20 cellular contexts compared by ENCODE assay signal in the genomic region with DNA sequence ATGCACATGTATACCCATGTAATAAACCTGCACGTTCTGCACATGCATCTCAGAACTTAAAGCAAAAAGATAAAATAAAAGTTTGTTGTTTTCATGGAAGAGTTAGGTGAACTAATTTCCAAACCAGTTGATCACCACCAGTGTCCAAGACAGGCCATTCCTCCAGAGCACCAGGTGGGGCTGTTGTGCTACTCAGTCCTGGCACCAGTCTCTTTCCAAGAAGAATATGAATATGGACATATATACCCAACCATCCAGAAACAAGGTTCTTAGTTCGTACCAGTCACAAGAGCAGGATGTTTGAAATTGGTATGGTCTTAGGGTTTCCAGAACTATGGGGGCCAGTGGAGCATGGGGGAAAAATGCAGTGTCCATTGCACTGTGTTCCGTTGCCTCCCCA. TPM values are rescaled to one million over a fixed set of nuclear protein-coding genes. Genes with fewer than 3 reads are reported as not detected.
A peak's percentile ranks its signal among the peaks of the same experiment; 100 is the strongest.
DNase-seq lines count a peak whose midpoint lies in the region; ATAC-seq and TF ChIP-seq lines count a peak whose summit lies in the region.
"Had no signal": no experiment of that assay in that cellular context is flagged by ENCODE, and none has a peak within 500 bp of the region (broad histone marks: within the 10 kb centered on the region; RNA-seq: fewer than 3 reads in every experiment).

No MANE protein-coding gene starts in this region.

- no peak for DNase-seq in SK-N-SH
- no peak for DNase-seq in OCI-LY7 (ENCODE audit: low spot score)
- peak; percentile 2 for DNase-seq in dermis blood vessel endothelial cell
- DNase-seq in gastrocnemius medialis, result no peak
- no peak for DNase-seq in esophagus muscularis mucosa (ENCODE audit: extremely low spot score)
- DNase-seq in cardiac septum (ENCODE audit: low spot score), result no peak
- DNase-seq: activated effector memory CD4-positive, alpha-beta T cell treated with anti-CD3 and anti-CD28 coated beads, Interleukin-2, amount 50 U/mL, for 16 hours; CD8-positive, alpha-beta memory T cell; cortex of kidney; left colon; NCI-H1930; NCI-H524; pancreas; small intestine; thyroid gland had no signal

- intact Hi-C loops in OCI-LY7 (cut with micrococcal nuclease; ENCODE audit: unreplicated experiment), result no loop called here
- intact Hi-C loops in gastrocnemius medialis (cut with DNase I; ENCODE audit: low total_unique reads), result no loop called here
- intact Hi-C loops in esophagus muscularis mucosa (cut with DNase I), result no loop called here
- intact Hi-C loops in cardiac septum (cut with DNase I), result no loop called here

- TF ChIP-seq EP300 in SK-N-SH (IDR thresholded peaks at IDR 0.05; ENCODE audit: borderline replicate concordance in 1 of 2, low read depth in 1 of 2, low read length in 1 of 2), result no peak
- TF ChIP-seq EP300 in esophagus muscularis mucosa (IDR thresholded peaks at IDR 0.05), result no peak

- H3K79me2 ChIP-seq in SK-N-SH (ENCODE audit: insufficient read depth), result no peaks in the 10 kb centered on the region
- H3K79me2 ChIP-seq in OCI-LY7 (ENCODE audit: insufficient read depth, low read depth, low read length), result no peaks in the 10 kb centered on the region

- WGBS in SK-N-SH (ENCODE audit: low lambda C conversion rate), result 57% methylated on average over 3 of the region's 3 CpGs
- WGBS in esophagus muscularis mucosa, result 94% methylated on average over 3 of the region's 3 CpGs

- in situ Hi-C loops in gastrocnemius medialis (cut with MboI; ENCODE audit: low sequenced_read_pairs in 4 of 4), result loop anchor here in 2 of 4 donors (25.0 kb wide), 1 partner anchor 190 kb away; the partner anchor contains the start of gene IGFBP5 (in 2 of the 2)

- BruUV-seq in OCI-LY7 (replicated peaks; lab: Mats Ljungman, UMichigan), result no TSS peak

- TF ChIP-seq RAD21 in SK-N-SH (IDR thresholded peaks at IDR 0.05; ENCODE audit: low read length), result no peak

- no peak overlapping the region for H3K4me3 ChIP-seq in SK-N-SH (ENCODE audit: low read depth in 2 of 2, low read length in 1 of 2)
- H3K4me3 ChIP-seq in OCI-LY7 (ENCODE audit: low read depth, low read length, poor library complexity, severe bottlenecking), result no peak overlapping the region
- no peak overlapping the region for H3K4me3 ChIP-seq in gastrocnemius medialis
- H3K4me3 ChIP-seq in esophagus muscularis mucosa, result no peak overlapping the region
- H3K4me3 ChIP-seq: pancreas, thyroid gland had no signal

- H3K27me3 ChIP-seq in SK-N-SH (ENCODE audit: insufficient read depth), result no peaks in the 10 kb centered on the region
- H3K27me3 ChIP-seq in gastrocnemius medialis, result no peaks in the 10 kb centered on the region
- H3K27me3 ChIP-seq in esophagus muscularis mucosa, result no peaks in the 10 kb centered on the region
- H3K27me3 ChIP-seq: pancreas, thyroid gland had no signal

- H4K20me1 ChIP-seq in SK-N-SH (ENCODE audit: insufficient read depth) (no peaks in the 10 kb centered on the region), OCI-LY7 (ENCODE audit: insufficient read depth, low read length) (no peaks in the 10 kb centered on the region)

- TF ChIP-seq CTCF in SK-N-SH (IDR thresholded peaks at IDR 0.05), result peak; percentile 39
- 0 out of 2 replicates have a peak, but pooled peaks have one; percentile 30 for TF ChIP-seq CTCF in OCI-LY7 (conservative IDR thresholded peaks at IDR 0.05; ENCODE audit: low read length)
- TF ChIP-seq CTCF in gastrocnemius medialis (IDR thresholded peaks at IDR 0.05 in 4 of 5, conservative IDR thresholded peaks at IDR 0.05 in 1 of 5), result peak in 1 of 5 experiments; percentile 16
- TF ChIP-seq CTCF in esophagus muscularis mucosa (IDR thresholded peaks at IDR 0.05), result no peak

- TF ChIP-seq POLR2A in gastrocnemius medialis (IDR thresholded peaks at IDR 0.05) (no peak), esophagus muscularis mucosa (IDR thresholded peaks at IDR 0.05; ENCODE audit: low read depth) (no peak)

- H3K9me2 ChIP-seq in SK-N-SH, result no peaks in the 10 kb centered on the region
- no peaks in the 10 kb centered on the region for H3K9me2 ChIP-seq in OCI-LY7 (ENCODE audit: insufficient read depth, low read length)

- H3K4me1 ChIP-seq in SK-N-SH (ENCODE audit: control insufficient read depth in 1 of 2, insufficient read depth in 2 of 2, low read depth in 1 of 2, low read length in 1 of 2), result peaks cover 0 to 3% of the 10 kb centered on the region in 2 experiments; a peak in 1 of 4 replicates
- no peaks in the 10 kb centered on the region for H3K4me1 ChIP-seq in OCI-LY7 (ENCODE audit: insufficient read depth, low read length, poor library complexity, severe bottlenecking)
- peaks cover 45 to 50% of the 10 kb centered on the region in 2 donors for H3K4me1 ChIP-seq in gastrocnemius medialis
- H3K4me1 ChIP-seq in esophagus muscularis mucosa, result peaks cover 2 to 8% (median 5%) of the 10 kb centered on the region in 4 donors
- H3K4me1 ChIP-seq: pancreas, thyroid gland had no signal

- no peak overlapping the region for H3K27ac ChIP-seq in SK-N-SH (ENCODE audit: low read depth in 2 of 2, low read length in 1 of 2)
- no peak overlapping the region for H3K27ac ChIP-seq in OCI-LY7 (ENCODE audit: low read depth, low read length, poor library complexity, severe bottlenecking)
- peak overlapping the region; percentile 88 to 95 (median 90) for H3K27ac ChIP-seq in gastrocnemius medialis
- no peak overlapping the region for H3K27ac ChIP-seq in esophagus muscularis mucosa (replicated peaks in 1 of 4)
- H3K27ac ChIP-seq: pancreas, thyroid gland had no signal

- POLR2A ChIA-PET in SK-N-SH (lab: Yijun Ruan, JAX), result no interaction called here
- POLR2A ChIA-PET in OCI-LY7 (lab: Charles Lee), result no interaction called here

- H3F3A ChIP-seq in SK-N-SH (replicated peaks; ENCODE audit: insufficient read depth), result no peaks in the 10 kb centered on the region

- H3K9me3 ChIP-seq in SK-N-SH (no peaks in the 10 kb centered on the region), OCI-LY7 (ENCODE audit: low read length) (no peaks in the 10 kb centered on the region), gastrocnemius medialis (no peaks in the 10 kb centered on the region), esophagus muscularis mucosa (no peaks in the 10 kb centered on the region)
- H3K9me3 ChIP-seq: pancreas, thyroid gland had no signal

- H3K4me2 ChIP-seq in SK-N-SH (no peak overlapping the region), OCI-LY7 (ENCODE audit: low read length) (no peak overlapping the region)

- H3K36me3 ChIP-seq in SK-N-SH (replicated peaks in 1 of 2; ENCODE audit: control insufficient read depth in 1 of 2, insufficient read depth in 2 of 2, low read length in 1 of 2) (no peaks in the 10 kb centered on the region), OCI-LY7 (ENCODE audit: insufficient read depth, low read length) (no peaks in the 10 kb centered on the region), gastrocnemius medialis (no peaks in the 10 kb centered on the region), esophagus muscularis mucosa (no peaks in the 10 kb centered on the region)
- H3K36me3 ChIP-seq: pancreas, thyroid gland had no signal

- no peak overlapping the region for H2AFZ ChIP-seq in SK-N-SH (ENCODE audit: low read depth)
- no peak overlapping the region for H2AFZ ChIP-seq in OCI-LY7 (ENCODE audit: low read length)

- ATAC-seq in SK-N-SH treated with all-trans-retinoic acid at 6 μM for 48 hours (no peak), gastrocnemius medialis (no peak), HG03095 (IDR thresholded peaks at IDR 0.05; ENCODE audit: unreplicated experiment) (no peak)
- ATAC-seq: left colon, pancreas, WTC11 had no signal

- CTCF ChIA-PET in SK-N-SH (lab: Yijun Ruan, JAX), result interaction anchor here (0.9 kb wide), 1 partner anchor 51 kb away, joined by 3 read pairs; no protein-coding TSS in a partner anchor
- CTCF ChIA-PET in OCI-LY7 (lab: Charles Lee; ENCODE audit: unreplicated experiment), result no interaction called here

- no peak overlapping the region for H3K9ac ChIP-seq in SK-N-SH

TF ChIP-seq in SK-N-SH, 30 proteins besides CTCF, POLR2A, EP300 and RAD21 (continues in another document):
- TF ChIP-seq MXI1 (IDR thresholded peaks at IDR 0.05; ENCODE audit: low read depth, low read length) (no peak), TCF12 (IDR thresholded peaks at IDR 0.05) (no peak)
- TF ChIP-seq, protein P1, sequence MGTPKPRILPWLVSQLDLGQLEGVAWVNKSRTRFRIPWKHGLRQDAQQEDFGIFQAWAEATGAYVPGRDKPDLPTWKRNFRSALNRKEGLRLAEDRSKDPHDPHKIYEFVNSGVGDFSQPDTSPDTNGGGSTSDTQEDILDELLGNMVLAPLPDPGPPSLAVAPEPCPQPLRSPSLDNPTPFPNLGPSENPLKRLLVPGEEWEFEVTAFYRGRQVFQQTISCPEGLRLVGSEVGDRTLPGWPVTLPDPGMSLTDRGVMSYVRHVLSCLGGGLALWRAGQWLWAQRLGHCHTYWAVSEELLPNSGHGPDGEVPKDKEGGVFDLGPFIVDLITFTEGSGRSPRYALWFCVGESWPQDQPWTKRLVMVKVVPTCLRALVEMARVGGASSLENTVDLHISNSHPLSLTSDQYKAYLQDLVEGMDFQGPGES (IDR thresholded peaks at IDR 0.05; ENCODE audit: low read depth, low read length), result no peak

TF ChIP-seq in SK-N-SH treated with all-trans-retinoic acid at 6 μM for 48 hours, 23 proteins besides CTCF, POLR2A, EP300 and RAD21 (continues in another document):
- TF ChIP-seq TOX (CRISPR knock-in tag; IDR thresholded peaks at IDR 0.05; ENCODE audit: borderline replicate concordance) (no peak), ZNF565 (CRISPR knock-in tag; conservative IDR thresholded peaks at IDR 0.05; ENCODE audit: low read depth) (no peak), ZNF8 (CRISPR knock-in tag; IDR thresholded peaks at IDR 0.05) (no peak), PATZ1 (CRISPR knock-in tag; IDR thresholded peaks at IDR 0.05; ENCODE audit: borderline replicate concordance) (no peak), ZC3H10 (CRISPR knock-in tag; IDR thresholded peaks at IDR 0.05) (no peak)

RNA-seq across cellular contexts. Expression of gene TNP1, which starts 17.2 kb away (rescaled TPM):
- polyA plus RNA-seq in SK-N-SH (2012; rRNA removed), result not detected in 2 replicates
- not detected in 2 replicates for polyA plus RNA-seq in SK-N-SH (2012; cell fraction: cytosol; rRNA removed)
- not detected in 2 replicates for polyA plus RNA-seq in SK-N-SH (2012; cell fraction: nucleus; rRNA removed)
- total RNA-seq in OCI-LY7 (2014; rRNA removed; shearing (Covaris generic)), result not detected in 2 replicates
- total RNA-seq in OCI-LY7 (2022) (not detected in 2 replicates), dermis blood vessel endothelial cell (not detected in 2 replicates), gastrocnemius medialis (not detected), esophagus muscularis mucosa (not detected), cardiac septum (not detected)
- total RNA-seq: CD8-positive, alpha-beta memory T cell; left colon; mucosa of gallbladder; pancreas; T-helper 1 cell treated with Interleukin-12 subunit alpha and Interleukin-12 subunit beta and Interleukin-4 antibody, amounts not matched to agents 30 ng/mL and 1 ng/mL, for 36 hours; WTC11 had no signal
- polyA plus RNA-seq: CD8-positive, alpha-beta memory T cell; pancreas; small intestine had no signal

Comparison
In these comparisons a context has a peak if more than half of its experiments do, and no peak if none do; other contexts are left out.
1. H3K27ac ChIP-seq: peak in gastrocnemius medialis (4 of 4); none in SK-N-SH (0 of 2), OCI-LY7 (single experiment) and esophagus muscularis mucosa (0 of 4).
2. CTCF ChIP-seq: peak in SK-N-SH (single experiment) and OCI-LY7 (single experiment); none in esophagus muscularis mucosa (0 of 3).